In genomic region chr13:79434578-79434977, GRCh38 we compare ENCODE assay signal across 18 cellular contexts. TPM values are rescaled to one million over a fixed set of nuclear protein-coding genes. Genes with fewer than 3 reads are reported as not detected.
A peak's percentile ranks its signal among the peaks of the same experiment; 100 is the strongest.
DNase-seq lines count a peak whose midpoint lies in the region; ATAC-seq and TF ChIP-seq lines count a peak whose summit lies in the region.
"Had no signal": no experiment of that assay in that cellular context is flagged by ENCODE, and none has a peak within 500 bp of the region (broad histone marks: within the 10 kb centered on the region; RNA-seq: fewer than 3 reads in every experiment).

No MANE protein-coding gene starts in this region.

- DNase-seq in HEK293T (ENCODE audit: extremely low spot score) = peak; percentile 40
- no peak for DNase-seq in activated T-helper 2 cell treated with anti-CD3 and anti-CD28 coated beads, Interferon-gamma antibody, Interleukin-2, Interleukin-4, amounts not matched to agents 10 μg/mL and 5 μg/mL and 100 μg/mL, durations not matched to agents 14 hours and 24 hours and 36 hours (ENCODE audit: low spot score)
- DNase-seq in fibroblast of the aortic adventitia (ENCODE audit: low read depth) = peak; percentile 76
- DNase-seq in type B pancreatic cell (ENCODE audit: extremely low spot score, unreplicated experiment) = no peak
- no peak for DNase-seq in esophagus squamous epithelium (lab: John Stamatoyannopoulos, UW)
- DNase-seq in G401 (ENCODE audit: low spot score) = no peak
- DNase-seq: activated naive CD4-positive, alpha-beta T cell treated with Interleukin-2 at 50 U/mL for 16 hours; CD8-positive, alpha-beta T cell; hippocampal formation; naive B cell; NCI-H1092; NCI-H2227 treated with DMSO at 0.1 percent for 48 hours; tibial artery had no signal

- intact Hi-C loops in activated T-helper 2 cell treated with anti-CD3 and anti-CD28 coated beads, Interferon-gamma antibody, Interleukin-2, Interleukin-4, amounts not matched to agents 10 μg/mL and 5 μg/mL and 100 μg/mL, durations not matched to agents 14 hours and 24 hours and 36 hours (cut with micrococcal nuclease) = no loop called here
- intact Hi-C loops in esophagus squamous epithelium (cut with DNase I) = no loop called here

- in situ Hi-C loops in G401 (cut with HindIII; ENCODE audit: low sequenced_read_pairs) = no loop called here

- H3K36me3 ChIP-seq in esophagus squamous epithelium = no peaks in the 10 kb centered on the region
- H3K36me3 ChIP-seq: tibial artery had no signal

- H3K36me3 Mint-ChIP-seq in activated T-helper 2 cell treated with anti-CD3 and anti-CD28 coated beads, Interferon-gamma antibody, Interleukin-2, Interleukin-4, amounts not matched to agents 10 μg/mL and 5 μg/mL and 100 μg/mL, durations not matched to agents 14 hours and 24 hours and 36 hours (ENCODE audit: low read depth) = peaks cover 16% of the 10 kb centered on the region
- no peaks in the 10 kb centered on the region for H3K36me3 Mint-ChIP-seq in type B pancreatic cell
- H3K36me3 Mint-ChIP-seq: CD8-positive, alpha-beta T cell had no signal

- CTCF ChIA-PET in HEK293T (lab: Yijun Ruan, JAX) = interaction anchor here (0.7 kb wide), 1 partner anchor 11 kb away, joined by 3 read pairs; no protein-coding TSS in a partner anchor

- H3K4me1 ChIP-seq in esophagus squamous epithelium = no peaks in the 10 kb centered on the region

- peak overlapping the region; percentile 47 for H3K27ac Mint-ChIP-seq in activated T-helper 2 cell treated with anti-CD3 and anti-CD28 coated beads, Interferon-gamma antibody, Interleukin-2, Interleukin-4, amounts not matched to agents 10 μg/mL and 5 μg/mL and 100 μg/mL, durations not matched to agents 14 hours and 24 hours and 36 hours
- H3K27ac Mint-ChIP-seq in type B pancreatic cell = peak overlapping the region; percentile 7
- H3K27ac Mint-ChIP-seq: CD8-positive, alpha-beta T cell; GM23338; IgD-negative memory B cell had no signal

- H3K27me3 ChIP-seq in esophagus squamous epithelium = no peaks in the 10 kb centered on the region
- H3K27me3 ChIP-seq: tibial artery had no signal

- TF ChIP-seq POLR2A in esophagus squamous epithelium (IDR thresholded peaks at IDR 0.05) = no peak

- H3K4me3 ChIP-seq in fibroblast of the aortic adventitia (ENCODE audit: low read depth, low read length) (no peak overlapping the region), esophagus squamous epithelium (no peak overlapping the region)
- H3K4me3 ChIP-seq: GM23338, tibial artery had no signal

- no peaks in the 10 kb centered on the region for H3K27me3 Mint-ChIP-seq in activated T-helper 2 cell treated with anti-CD3 and anti-CD28 coated beads, Interferon-gamma antibody, Interleukin-2, Interleukin-4, amounts not matched to agents 10 μg/mL and 5 μg/mL and 100 μg/mL, durations not matched to agents 14 hours and 24 hours and 36 hours (ENCODE audit: low read depth)
- H3K27me3 Mint-ChIP-seq in type B pancreatic cell = no peaks in the 10 kb centered on the region
- H3K27me3 Mint-ChIP-seq: central memory CD8-positive, alpha-beta T cell; IgD-negative memory B cell had no signal

- no peak overlapping the region for H3K27ac ChIP-seq in esophagus squamous epithelium
- H3K27ac ChIP-seq: tibial artery had no signal

- H3K9me3 ChIP-seq in esophagus squamous epithelium = no peaks in the 10 kb centered on the region
- H3K9me3 ChIP-seq: tibial artery had no signal

- H3K4me3 Mint-ChIP-seq in activated T-helper 2 cell treated with anti-CD3 and anti-CD28 coated beads, Interferon-gamma antibody, Interleukin-2, Interleukin-4, amounts not matched to agents 10 μg/mL and 5 μg/mL and 100 μg/mL, durations not matched to agents 14 hours and 24 hours and 36 hours (ENCODE audit: low read depth) = no peak overlapping the region
- no peak overlapping the region for H3K4me3 Mint-ChIP-seq in type B pancreatic cell
- H3K4me3 Mint-ChIP-seq: CD8-positive, alpha-beta T cell; central memory CD8-positive, alpha-beta T cell; GM23338; IgD-negative memory B cell; naive B cell had no signal

- POLR2A ChIA-PET in HEK293T (lab: Yijun Ruan, JAX) = no interaction called here

- peaks cover 26% of the 10 kb centered on the region for H3K4me1 Mint-ChIP-seq in activated T-helper 2 cell treated with anti-CD3 and anti-CD28 coated beads, Interferon-gamma antibody, Interleukin-2, Interleukin-4, amounts not matched to agents 10 μg/mL and 5 μg/mL and 100 μg/mL, durations not matched to agents 14 hours and 24 hours and 36 hours (ENCODE audit: low read depth)
- H3K4me1 Mint-ChIP-seq in type B pancreatic cell (ENCODE audit: unreplicated experiment) = no peaks in the 10 kb centered on the region
- H3K4me1 Mint-ChIP-seq: central memory CD8-positive, alpha-beta T cell; IgD-negative memory B cell; naive B cell had no signal

- no peak for ATAC-seq in GM21737 (IDR thresholded peaks at IDR 0.05; ENCODE audit: unreplicated experiment)
- ATAC-seq: CD8-positive, alpha-beta T cell; GM23338; left lobe of liver had no signal

- TF ChIP-seq CTCF in fibroblast of the aortic adventitia (IDR thresholded peaks at IDR 0.05; ENCODE audit: insufficient read depth, low read length) (no peak), type B pancreatic cell (conservative IDR thresholded peaks at IDR 0.05) (no peak), esophagus squamous epithelium (IDR thresholded peaks at IDR 0.05) (no peak)

- WGBS in esophagus squamous epithelium, 2 donors = 56 to 60% methylated on average over 1 of the region's 1 CpG

- H3K9me3 Mint-ChIP-seq in activated T-helper 2 cell treated with anti-CD3 and anti-CD28 coated beads, Interferon-gamma antibody, Interleukin-2, Interleukin-4, amounts not matched to agents 10 μg/mL and 5 μg/mL and 100 μg/mL, durations not matched to agents 14 hours and 24 hours and 36 hours = peaks cover 11% of the 10 kb centered on the region
- H3K9me3 Mint-ChIP-seq in type B pancreatic cell = no peaks in the 10 kb centered on the region
- H3K9me3 Mint-ChIP-seq: CD8-positive, alpha-beta T cell; central memory CD8-positive, alpha-beta T cell; GM23338; IgD-negative memory B cell had no signal

TF ChIP-seq in HEK293T, 16 proteins besides CTCF, POLR2A, EP300 and RAD21:
- peak; percentile 22; the same call in 1 of the 2 replicates for TF ChIP-seq CTBP1 (IDR thresholded peaks at IDR 0.05; ENCODE audit: borderline replicate concordance)
- no peak for TF ChIP-seq BHLHE40 (IDR thresholded peaks at IDR 0.05; ENCODE audit: borderline replicate concordance)
- no peak for TF ChIP-seq FOXA1 (IDR thresholded peaks at IDR 0.05)
- peak; percentile 76 for TF ChIP-seq PKNOX1 (IDR thresholded peaks at IDR 0.05)
- TF ChIP-seq TARDBP (IDR thresholded peaks at IDR 0.05) = no peak
- no peak for TF ChIP-seq ZNF384 (IDR thresholded peaks at IDR 0.05)
- no peak for TF ChIP-seq ELF4 (IDR thresholded peaks at IDR 0.05)
TF ChIP-seq in HEK293T: peak in this region for 2.

RNA-seq across cellular contexts. Expression of gene RBM26, which starts 28.5 kb away (rescaled TPM):
- 93.7 and 94.2 TPM in 2 replicates for total RNA-seq in activated T-helper 2 cell treated with anti-CD3 and anti-CD28 coated beads, Interferon-gamma antibody, Interleukin-2, Interleukin-4, amounts not matched to agents 10 μg/mL and 5 μg/mL and 100 μg/mL, durations not matched to agents 14 hours and 24 hours and 36 hours
- total RNA-seq in fibroblast of the aortic adventitia (ENCODE audit: low replicate concordance) (28.1 and 48.0 TPM in 2 replicates), type B pancreatic cell (ENCODE audit: low replicate concordance) (40.8 and 66.9 TPM in 2 replicates), esophagus squamous epithelium (10 to 100 TPM; 16.0 to 42.3 (median 25.4) TPM)
- 20.7 and 30.9 TPM in 2 replicates for total RNA-seq in G401 (2014; rRNA removed; shearing (Covaris generic))

RNA-seq across cellular contexts. Expression of gene NDFIP2, which starts 46.4 kb away (rescaled TPM):
- 227 and 231 TPM in 2 replicates for total RNA-seq in activated T-helper 2 cell treated with anti-CD3 and anti-CD28 coated beads, Interferon-gamma antibody, Interleukin-2, Interleukin-4, amounts not matched to agents 10 μg/mL and 5 μg/mL and 100 μg/mL, durations not matched to agents 14 hours and 24 hours and 36 hours
- 10.3 and 41.0 TPM in 2 replicates for total RNA-seq in fibroblast of the aortic adventitia (ENCODE audit: low replicate concordance)
- 41.7 and 97.5 TPM in 2 replicates for total RNA-seq in type B pancreatic cell (ENCODE audit: low replicate concordance)
- total RNA-seq in esophagus squamous epithelium = 10 to 100 TPM; 37.8 to 81.9 (median 54.8) TPM
- total RNA-seq in G401 (2014; rRNA removed; shearing (Covaris generic)) = 15.4 and 17.5 TPM in 2 replicates

Comparison
In these comparisons a context has a peak if more than half of its experiments do, and no peak if none do; other contexts are left out.
1. DNase-seq: peak in HEK293T (single experiment) and fibroblast of the aortic adventitia (single experiment); none in activated T-helper 2 cell treated with anti-CD3 and anti-CD28 coated beads, Interferon-gamma antibody, Interleukin-2, Interleukin-4, amounts not matched to agents 10 μg/mL and 5 μg/mL and 100 μg/mL, durations not matched to agents 14 hours and 24 hours and 36 hours (single experiment), type B pancreatic cell (single experiment), esophagus squamous epithelium (single experiment) and G401 (single experiment).